ENCODE assay signal across 20 cellular contexts in the genomic region with DNA sequence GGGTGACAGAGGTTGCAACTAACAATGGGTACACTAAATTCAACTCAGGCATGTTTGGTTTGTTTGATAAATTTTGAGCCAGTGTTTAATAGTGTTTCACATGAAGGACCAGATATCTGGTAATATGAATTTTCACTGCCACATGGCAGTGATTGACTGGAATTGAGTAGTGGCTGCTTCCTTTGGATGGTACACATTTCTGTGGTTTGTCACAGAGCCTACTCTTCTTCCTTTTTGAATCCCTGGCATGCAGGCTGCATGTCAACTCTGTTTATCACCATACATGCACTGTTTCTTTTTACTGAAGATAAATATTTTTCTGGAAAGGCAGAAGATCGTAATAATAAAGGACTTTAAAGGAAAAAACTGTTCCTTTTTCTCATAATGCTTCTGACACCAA.
"Had no signal": no experiment of that assay in that cellular context is flagged by ENCODE, and none has a peak within 500 bp of the region (broad histone marks: within the 10 kb centered on the region; RNA-seq: fewer than 3 reads in every experiment).

No MANE protein-coding gene starts in this region.

- H3K27ac ChIP-seq: esophagus squamous epithelium, foreskin keratinocyte, psoas muscle, thoracic aorta, upper lobe of left lung had no signal

- H3K27me3 ChIP-seq: esophagus squamous epithelium, foreskin keratinocyte, upper lobe of left lung had no signal

- H3K4me3 Mint-ChIP-seq: activated CD4-positive, alpha-beta T cell treated with anti-CD3 and anti-CD28 coated beads for 36 hours; dendritic cell treated with granulocyte-macrophage colony-stimulating factor and Interleukin-4, amounts not matched to agents 40 ng/mL and 50 ng/mL, for 4 days; mesothelial cell of epicardium; neural crest cell; stimulated activated memory B cell treated with anti-CD40 and anti-IgM and Interleukin-4, amounts not matched to agents 10 μg/mL and 1 μg/mL and 100 μg/mL, for 72 hours had no signal

- H3K27ac Mint-ChIP-seq: activated CD4-positive, alpha-beta T cell treated with anti-CD3 and anti-CD28 coated beads for 36 hours; activated naive CD4-positive, alpha-beta T cell treated with anti-CD3 and anti-CD28 coated beads, Interleukin-2, amount 50 U/mL, for 72 hours; dendritic cell treated with granulocyte-macrophage colony-stimulating factor and Interleukin-4, amounts not matched to agents 40 ng/mL and 50 ng/mL, for 4 days; mesothelial cell of epicardium had no signal

- ATAC-seq: activated CD4-positive, alpha-beta T cell treated with anti-CD3 and anti-CD28 coated beads for 36 hours; activated naive CD4-positive, alpha-beta T cell treated with anti-CD3 and anti-CD28 coated beads, Interleukin-2, amount 50 U/mL, for 72 hours; foreskin keratinocyte; left lobe of liver; psoas muscle; right cardiac atrium; stimulated activated memory B cell treated with anti-CD40 and anti-IgM and Interleukin-4, amounts not matched to agents 10 μg/mL and 1 μg/mL and 100 μg/mL, for 72 hours had no signal

- DNase-seq: activated CD4-positive, alpha-beta T cell treated with anti-CD3 and anti-CD28 coated beads for 36 hours; activated CD4-positive, alpha-beta T cell treated with anti-CD3 and anti-CD28 coated beads, Interleukin-2, amount 50 U/mL, for 48 hours; activated gamma-delta T cell; effector memory CD4-positive, alpha-beta T cell; esophagus squamous epithelium; foreskin keratinocyte; glutamatergic neuron; hippocampal formation; psoas muscle; right cardiac atrium; stimulated activated CD4-positive, alpha-beta T cell treated with anti-CD3 and anti-CD28 coated beads, Interleukin-4, amount 100 ng/mL, for 4 hours; upper lobe of left lung had no signal

- H3K4me3 ChIP-seq: esophagus squamous epithelium, lung, psoas muscle, thoracic aorta, upper lobe of left lung had no signal

- H3K27me3 Mint-ChIP-seq: activated CD4-positive, alpha-beta T cell treated with anti-CD3 and anti-CD28 coated beads for 36 hours; dendritic cell treated with granulocyte-macrophage colony-stimulating factor and Interleukin-4, amounts not matched to agents 40 ng/mL and 50 ng/mL, for 4 days; stimulated activated memory B cell treated with anti-CD40 and anti-IgM and Interleukin-4, amounts not matched to agents 10 μg/mL and 1 μg/mL and 100 μg/mL, for 72 hours had no signal

- H3K9me3 ChIP-seq: esophagus squamous epithelium, thoracic aorta, upper lobe of left lung had no signal
